Comparison of ENCODE assay signal across 18 cellular contexts in the genomic region with DNA sequence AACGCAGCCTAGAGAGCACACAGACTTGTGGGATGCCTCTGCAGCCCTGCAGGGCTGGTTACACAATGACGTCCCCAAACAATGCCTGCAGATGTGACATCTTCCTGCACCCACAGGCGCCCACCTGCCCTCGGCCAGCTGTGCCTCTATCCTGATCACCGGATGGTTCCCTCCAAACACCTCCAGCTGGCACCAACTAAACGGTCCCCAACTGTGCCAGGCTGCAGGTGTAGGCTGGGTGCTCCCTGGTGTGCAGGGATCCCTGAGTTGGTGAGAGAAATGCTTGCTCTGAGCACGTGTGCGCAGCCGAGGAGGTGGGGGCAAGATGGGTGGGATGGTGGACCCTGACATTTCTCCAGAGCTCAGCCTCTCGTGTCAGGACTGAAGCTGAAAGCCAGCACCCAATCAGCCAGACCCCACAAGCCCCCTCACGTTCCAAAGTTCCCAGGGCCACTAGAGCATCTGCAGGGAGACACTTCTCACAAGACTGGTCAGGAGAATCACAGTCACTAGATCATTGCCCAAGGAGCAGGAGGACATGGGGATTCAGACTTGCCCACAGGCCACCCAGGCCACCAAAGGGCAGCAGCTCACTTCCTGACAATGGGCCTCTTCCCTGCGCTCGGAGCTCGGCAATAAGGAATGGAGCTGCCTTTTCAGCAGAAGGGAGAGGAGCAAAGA.
DNase-seq lines count a peak whose midpoint lies in the region; ATAC-seq, FAIRE-seq and TF ChIP-seq lines count a peak whose summit lies in the region.
"Had no signal": no experiment of that assay in that cellular context is flagged by ENCODE, and none has a peak within 500 bp of the region (broad histone marks: within the 10 kb centered on the region; RNA-seq: fewer than 3 reads in every experiment).

No MANE protein-coding gene starts in this region.

- no peak for TF ChIP-seq POLR2A in IMR-90 (IDR thresholded peaks at IDR 0.05; ENCODE audit: low read depth, low read length)
- TF ChIP-seq POLR2A in HepG2 (IDR thresholded peaks at IDR 0.05; ENCODE audit: insufficient read depth in 1 of 2, low read depth in 2 of 2, low read length in 2 of 2) = no peak
- no peak for TF ChIP-seq POLR2A in stomach (IDR thresholded peaks at IDR 0.05)
- TF ChIP-seq POLR2A in testis (IDR thresholded peaks at IDR 0.05) = no peak

- H2AFZ ChIP-seq in IMR-90 (replicated peaks; ENCODE audit: low read length, poor library complexity) (no peak overlapping the region), HepG2 (ENCODE audit: low read length) (peak overlapping the region; percentile 23)

- H3K79me1 ChIP-seq in IMR-90 (ENCODE audit: low read depth in 1 of 2, low read length in 2 of 2) = no peaks in the 10 kb centered on the region

- H2BK15ac ChIP-seq in IMR-90 (ENCODE audit: low read depth, low read length) = no peak overlapping the region

- intact Hi-C loops in IMR-90 (cut with micrococcal nuclease) = no loop called here
- intact Hi-C loops in HepG2 (cut with micrococcal nuclease; ENCODE audit: unreplicated experiment) = no loop called here
- intact Hi-C loops in stomach (cut with DNase I; ENCODE audit: low total_unique reads) = no loop called here
- intact Hi-C loops in testis (cut with DNase I; ENCODE audit: low total_unique reads) = no loop called here

- H3K23ac ChIP-seq in IMR-90 (ENCODE audit: low read depth, low read length) = no peak overlapping the region

- no peak overlapping the region for H4K5ac ChIP-seq in IMR-90 (ENCODE audit: low read depth, low read length)

- no peaks in the 10 kb centered on the region for H3K9me1 ChIP-seq in IMR-90 (ENCODE audit: insufficient read depth, low read length)

- no TSS peak for BruUV-seq in IMR-90 (replicated peaks; lab: Mats Ljungman, UMichigan)
- BruUV-seq in HepG2 (replicated peaks; lab: Mats Ljungman, UMichigan) = no TSS peak

- no peak overlapping the region for H2BK5ac ChIP-seq in IMR-90 (ENCODE audit: low read depth, low read length, poor library complexity, severe bottlenecking)

- H4K8ac ChIP-seq in IMR-90 (ENCODE audit: low read depth in 2 of 2, low read length in 2 of 2) = no peak overlapping the region

- no peak overlapping the region for H3K4ac ChIP-seq in IMR-90 (ENCODE audit: low read depth, low read length)

- H3K4me1 ChIP-seq in IMR-90 (ENCODE audit: control insufficient read depth, insufficient read depth, low read length) (peaks cover 2% of the 10 kb centered on the region; the same call in 1 of the 2 replicates), HepG2 (ENCODE audit: insufficient read depth, low read length) (peaks cover 19% of the 10 kb centered on the region), stomach (peaks cover 0 to 19% (median 8%) of the 10 kb centered on the region in 4 donors), testis (peaks cover 7% of the 10 kb centered on the region)
- H3K4me1 ChIP-seq: pancreas had no signal

- WGBS in IMR-90 (ENCODE audit: extremely low coverage in 2 of 2, insufficient read length in 1 of 2), 2 experiments = 43% methylated on average over 1 of the region's 14 CpGs; no CpG with 5 or more reads in 1 of the 2 experiments
- WGBS in HepG2 (ENCODE audit: low lambda C conversion rate) = 19% methylated on average over 8 of the region's 14 CpGs
- WGBS in stomach, 5 donors = 72 to 77% (median 73%) methylated on average over 6 to 14 of the region's 14 CpGs
- WGBS in testis, 2 donors = 72 to 78% methylated on average over 11 to 14 of the region's 14 CpGs

- H3K27me3 ChIP-seq in IMR-90 (ENCODE audit: control insufficient read depth, insufficient read depth, low read length) = peaks cover 54% of the 10 kb centered on the region
- peaks cover 3 to 42% of the 10 kb centered on the region in 2 experiments; a peak in 4 of 5 replicates for H3K27me3 ChIP-seq in HepG2 (ENCODE audit: control insufficient read depth in 1 of 2, insufficient read depth in 2 of 2, low read length in 2 of 2)
- H3K27me3 ChIP-seq in stomach = no peaks in the 10 kb centered on the region
- H3K27me3 ChIP-seq in testis = no peaks in the 10 kb centered on the region
- H3K27me3 ChIP-seq: pancreas had no signal

- H2AK5ac ChIP-seq in IMR-90 (ENCODE audit: low read depth, low read length) = no peak overlapping the region

- no peak overlapping the region for H2BK20ac ChIP-seq in IMR-90 (ENCODE audit: low read depth, low read length)

- H2AK9ac ChIP-seq in IMR-90 (replicated peaks; ENCODE audit: low read depth, low read length, poor library complexity) = no peak overlapping the region

- CTCF ChIA-PET in IMR-90 (lab: Yijun Ruan, JAX) (interaction anchor here (0.6 to 1.9 kb wide), 3 partner anchors 13 to 594 kb away, joined by 3 to 8 read pairs (median 3); no protein-coding TSS in a partner anchor), HepG2 (lab: Yijun Ruan, JAX; ENCODE audit: low intra/inter-chr PET ratio, low total read pairs) (no interaction called here)

- no peak overlapping the region for H4K91ac ChIP-seq in IMR-90 (ENCODE audit: insufficient read depth, low read depth, low read length)

- ATAC-seq in IMR-90 (ENCODE audit: low read depth) (peak; percentile 30; the same call in 1 of the 2 replicates), HepG2 (peak; percentile 47), HG03045 (IDR thresholded peaks at IDR 0.05; ENCODE audit: unreplicated experiment) (no peak)
- ATAC-seq: left ventricle myocardium superior had no signal

- H2BK120ac ChIP-seq in IMR-90 (ENCODE audit: low read depth, low read length) = no peak overlapping the region

- TF ChIP-seq RAD21 in IMR-90 (IDR thresholded peaks at IDR 0.05; ENCODE audit: low read length) = no peak
- no peak for TF ChIP-seq RAD21 in HepG2 (CRISPR knock-in tag; IDR thresholded peaks at IDR 0.05)

- DNase-seq in IMR-90 = no peak
- peak; percentile 75 for DNase-seq in NCI-H345 (lab: John Stamatoyannopoulos, UW)
- DNase-seq in HepG2 (ENCODE audit: low spot score) = no peak
- peak; percentile 9 for DNase-seq in stomach
- DNase-seq in testis = no peak
- DNase-seq in OCI-M2 (lab: John Stamatoyannopoulos, UW; ENCODE audit: unreplicated experiment) = no peak
- DNase-seq: activated CD4-positive, alpha-beta T cell treated with anti-CD3 and anti-CD28 coated beads for 4 hours; activated effector memory CD4-positive, alpha-beta T cell treated with anti-CD3 and anti-CD28 coated beads, Interleukin-2, amount 50 U/mL, for 16 hours; effector CD8-positive, alpha-beta T cell; glutamatergic neuron; HCEC 1CT; left ventricle myocardium superior; NCI-H1436 treated with DMSO at 0.1 percent for 48 hours; NCI-H526; pancreas; stimulated activated CD4-positive, alpha-beta T cell treated with anti-CD3 and anti-CD28 coated beads, Interleukin-2, amount 100 ng/mL, for 48 hours had no signal

- H3K9me3 ChIP-seq in IMR-90 (ENCODE audit: control insufficient read depth, insufficient read depth, low read length) (no peaks in the 10 kb centered on the region), HepG2 (ENCODE audit: low read length) (no peaks in the 10 kb centered on the region), stomach (no peaks in the 10 kb centered on the region), testis (no peaks in the 10 kb centered on the region)
- H3K9me3 ChIP-seq: pancreas had no signal

- H3K56ac ChIP-seq in IMR-90 (ENCODE audit: extremely low read depth, insufficient read depth, low read length) = no peak overlapping the region

- in situ Hi-C loops in IMR-90 (cut with MboI; ENCODE audit: low sequenced_read_pairs) = no loop called here
- in situ Hi-C loops in HepG2 (cut with HindIII; ENCODE audit: extremely low pct_ligation_motif_present, low pct_unique_long_range_greater_than_20kb) = no loop called here

- TF ChIP-seq EP300 in HepG2 (IDR thresholded peaks at IDR 0.05; ENCODE audit: low read depth in 2 of 2, low read length in 2 of 2) (no peak), HepG2 (CRISPR knock-in tag; IDR thresholded peaks at IDR 0.05; ENCODE audit: borderline replicate concordance) (no peak), stomach (IDR thresholded peaks at IDR 0.05) (no peak)

- H4K20me1 ChIP-seq in IMR-90 (ENCODE audit: insufficient read depth, low read length) (no peaks in the 10 kb centered on the region), HepG2 (ENCODE audit: insufficient read depth, low read length) (no peaks in the 10 kb centered on the region; the same call in 1 of the 2 replicates)

- H3K4me2 ChIP-seq in IMR-90 (ENCODE audit: low read depth, low read length) (no peak overlapping the region), HepG2 (ENCODE audit: low read depth, low read length) (peak overlapping the region; percentile 82)

- H3K9ac ChIP-seq in IMR-90 (ENCODE audit: low read depth, low read length) = no peak overlapping the region
- H3K9ac ChIP-seq in HepG2 (ENCODE audit: insufficient read depth, low read depth, low read length) = no peak overlapping the region

- no peak overlapping the region for H3K14ac ChIP-seq in IMR-90 (replicated peaks; ENCODE audit: low read depth, low read length)

- H3K18ac ChIP-seq in IMR-90 (ENCODE audit: low read depth, low read length) = no peak overlapping the region

- POLR2A ChIA-PET in IMR-90 (lab: Charles Lee; ENCODE audit: unreplicated experiment) (interaction anchor here (0.7 kb wide), 1 partner anchor 197 kb away, joined by 4 read pairs; a partner anchor contains a TSS), HepG2 (lab: Yijun Ruan, JAX) (interaction anchor here (1.2 kb wide), 1 partner anchor 12 kb away, joined by 3 read pairs; no protein-coding TSS in a partner anchor)

- no peaks in the 10 kb centered on the region for H3K79me2 ChIP-seq in HepG2 (ENCODE audit: insufficient read depth, low read length)

- FAIRE-seq in HepG2 (lab: Jason Lieb, UNC) = no peak
- FAIRE-seq: pancreas had no signal

- no peak overlapping the region for H3K27ac ChIP-seq in IMR-90 (ENCODE audit: insufficient read depth, low read length)
- H3K27ac ChIP-seq in HepG2 (ENCODE audit: extremely low read length, insufficient read depth, low read length) = no peak overlapping the region
- no peak overlapping the region for H3K27ac ChIP-seq in stomach
- H3K27ac ChIP-seq in testis = no peak overlapping the region
- H3K27ac ChIP-seq: pancreas, SK-N-MC had no signal

- TF ChIP-seq CTCF in IMR-90 (conservative IDR thresholded peaks at IDR 0.05; ENCODE audit: low read depth, low read length) (no peak), HepG2 (CRISPR knock-in tag; IDR thresholded peaks at IDR 0.05) (no peak), stomach (IDR thresholded peaks at IDR 0.05) (no peak), testis (IDR thresholded peaks at IDR 0.05) (no peak)

- no peaks in the 10 kb centered on the region for H3K36me3 ChIP-seq in IMR-90 (ENCODE audit: control insufficient read depth, insufficient read depth, low read length)
- H3K36me3 ChIP-seq in HepG2 (replicated peaks in 1 of 2; ENCODE audit: control insufficient read depth in 1 of 2, insufficient read depth in 2 of 2, low read length in 2 of 2) = no peaks in the 10 kb centered on the region
- H3K36me3 ChIP-seq in stomach = no peaks in the 10 kb centered on the region
- H3K36me3 ChIP-seq in testis (ENCODE audit: low read depth, missing control alignments) = no peaks in the 10 kb centered on the region
- H3K36me3 ChIP-seq: pancreas had no signal

- H3K4me3 ChIP-seq in IMR-90 (ENCODE audit: insufficient read depth, low read depth, low read length) (no peak overlapping the region), HepG2 (replicated peaks in 1 of 3; ENCODE audit: insufficient read depth in 1 of 3, low read depth in 2 of 3, low read length in 3 of 3) (peak overlapping the region; percentile 5 to 56 (median 20); a peak in 5 of 6 replicates), stomach (no peak overlapping the region), testis (no peak overlapping the region)
- H3K4me3 ChIP-seq: pancreas, SK-N-MC had no signal

- dilution Hi-C loops in IMR-90 (cut with HindIII; ENCODE audit: low sequenced_read_pairs, unreplicated experiment) = no loop called here

Comparison
In these comparisons a context has a peak if more than half of its experiments do, and no peak if none do; other contexts are left out.
1. DNase-seq: peak in NCI-H345 (single experiment) and stomach (single experiment); none in IMR-90 (single experiment), HepG2 (single experiment), testis (single experiment) and OCI-M2 (single experiment).
2. H3K4me3 ChIP-seq: peak in HepG2 (3 of 3); none in IMR-90 (single experiment), stomach (0 of 4) and testis (0 of 2).